Comparison of ENCODE assay signal across 39 cellular contexts in the genomic region with DNA sequence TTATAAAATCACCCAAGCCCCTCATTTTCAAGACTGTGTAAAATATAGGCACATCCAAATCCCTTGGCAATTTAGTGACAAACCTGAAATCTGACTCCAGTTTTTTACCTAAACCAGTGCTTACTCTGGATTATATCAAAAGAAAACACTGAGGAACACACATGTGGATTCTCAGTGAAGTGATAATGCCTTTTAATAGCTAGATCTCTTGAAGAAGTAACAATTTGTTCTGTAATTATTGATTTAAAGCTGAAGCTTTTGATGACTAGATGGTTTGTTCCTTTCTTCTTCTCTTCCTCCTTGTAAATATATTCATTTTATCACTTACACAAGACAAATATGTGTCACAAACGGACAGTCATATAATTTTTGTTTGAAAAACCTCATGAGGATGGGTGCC.
"Had no signal": no experiment of that assay in that cellular context is flagged by ENCODE, and none has a peak within 500 bp of the region (broad histone marks: within the 10 kb centered on the region; RNA-seq: fewer than 3 reads in every experiment).

No MANE protein-coding gene starts in this region.

- H3K36me3 ChIP-seq: adrenal gland, ascending aorta, brain microvascular endothelial cell, breast epithelium, cardiac muscle cell had no signal

- H3K27me3 ChIP-seq: adrenal gland, ascending aorta, body of pancreas, brain microvascular endothelial cell, breast epithelium, cardiac muscle cell had no signal

- H3K4me1 ChIP-seq: adrenal gland, ascending aorta, body of pancreas, breast epithelium had no signal

- H3K4me1 Mint-ChIP-seq: activated naive CD4-positive, alpha-beta T cell treated with anti-CD3 and anti-CD28 coated beads, Interleukin-2, amount 10 ng/mL, durations not matched to agents 7 days and 5 days; activated naive CD4-positive, alpha-beta T cell treated with anti-CD3 and anti-CD28 coated beads, Interleukin-2, amount 50 U/mL, for 24 hours; activated naive CD8-positive, alpha-beta T cell treated with anti-CD3 and anti-CD28 coated beads for 36 hours; activated naive CD8-positive, alpha-beta T cell treated with anti-CD3 and anti-CD28 coated beads, Interleukin-2, amount 10 ng/mL, durations not matched to agents 7 days and 5 days; activated naive CD8-positive, alpha-beta T cell treated with anti-CD3 and anti-CD28 coated beads, Interleukin-2, amount 50 U/mL, for 24 hours; activated T-helper 17 cell treated with anti-CD3 and anti-CD28 coated beads, Interleukin-2, amount 50 U/mL, for 72 hours; central memory CD8-positive, alpha-beta T cell had no signal

- H3K36me3 Mint-ChIP-seq: activated naive CD4-positive, alpha-beta T cell treated with anti-CD3 and anti-CD28 coated beads, Interleukin-2, amount 10 ng/mL, durations not matched to agents 7 days and 5 days; activated naive CD4-positive, alpha-beta T cell treated with anti-CD3 and anti-CD28 coated beads, Interleukin-2, amount 50 U/mL, for 24 hours; activated naive CD4-positive, alpha-beta T cell treated with anti-CD3 and anti-CD28 coated beads, Interleukin-2, amount 50 U/mL, for 72 hours; activated naive CD8-positive, alpha-beta T cell; activated naive CD8-positive, alpha-beta T cell treated with anti-CD3 and anti-CD28 coated beads for 36 hours; activated naive CD8-positive, alpha-beta T cell treated with anti-CD3 and anti-CD28 coated beads, Interleukin-2, amount 10 ng/mL, durations not matched to agents 7 days and 5 days; brain had no signal

- H3K27ac Mint-ChIP-seq: activated naive CD4-positive, alpha-beta T cell treated with anti-CD3 and anti-CD28 coated beads for 36 hours; activated naive CD4-positive, alpha-beta T cell treated with anti-CD3 and anti-CD28 coated beads, Interleukin-2, amount 10 ng/mL, durations not matched to agents 7 days and 5 days; activated naive CD4-positive, alpha-beta T cell treated with anti-CD3 and anti-CD28 coated beads, Interleukin-2, amount 50 U/mL, for 24 hours; activated naive CD4-positive, alpha-beta T cell treated with anti-CD3 and anti-CD28 coated beads, Interleukin-2, amount 50 U/mL, for 72 hours; activated naive CD8-positive, alpha-beta T cell; activated naive CD8-positive, alpha-beta T cell treated with anti-CD3 and anti-CD28 coated beads for 36 hours; activated naive CD8-positive, alpha-beta T cell treated with anti-CD3 and anti-CD28 coated beads, Interleukin-2, amount 10 ng/mL, durations not matched to agents 7 days and 5 days; activated naive CD8-positive, alpha-beta T cell treated with anti-CD3 and anti-CD28 coated beads, Interleukin-2, amount 50 U/mL, for 24 hours; activated T-cell treated with anti-CD3 and anti-CD28 coated beads, Interleukin-2, amount 50 U/mL, for 24 hours; activated T-cell treated with anti-CD3 and anti-CD28 coated beads, Interleukin-2, amount 50 U/mL, for 72 hours; activated T-helper 1 cell treated with anti-CD3 and anti-CD28 coated beads, Interleukin-12 subunit alpha, Interleukin-12 subunit beta, Interleukin-2, Interleukin-4 antibody, amounts not matched to agents 30 ng/mL and 10 ng/mL and 1 ng/mL, durations not matched to agents 14 hours and 24 hours and 36 hours; activated T-helper 17 cell treated with anti-CD3 and anti-CD28 coated beads, Interleukin-2, amount 50 U/mL, for 72 hours; activated T-helper 2 cell treated with anti-CD3 and anti-CD28 coated beads, Interferon-gamma antibody, Interleukin-2, Interleukin-4, amounts not matched to agents 10 μg/mL and 5 μg/mL and 100 μg/mL, durations not matched to agents 14 hours and 24 hours and 36 hours; brain had no signal

- FAIRE-seq: astrocyte, bronchial epithelial cell had no signal

- H3K9me3 ChIP-seq: adrenal gland, ascending aorta, body of pancreas, breast epithelium had no signal

- H3K27me3 Mint-ChIP-seq: activated naive CD4-positive, alpha-beta T cell treated with anti-CD3 and anti-CD28 coated beads, Interleukin-2, amount 10 ng/mL, durations not matched to agents 7 days and 5 days; activated naive CD4-positive, alpha-beta T cell treated with anti-CD3 and anti-CD28 coated beads, Interleukin-2, amount 50 U/mL, for 24 hours; activated naive CD8-positive, alpha-beta T cell treated with anti-CD3 and anti-CD28 coated beads for 36 hours; activated naive CD8-positive, alpha-beta T cell treated with anti-CD3 and anti-CD28 coated beads, Interleukin-2, amount 10 ng/mL, durations not matched to agents 7 days and 5 days; activated naive CD8-positive, alpha-beta T cell treated with anti-CD3 and anti-CD28 coated beads, Interleukin-2, amount 50 U/mL, for 24 hours; activated T-cell treated with anti-CD3 and anti-CD28 coated beads, Interleukin-2, amount 50 U/mL, for 24 hours; activated T-helper 17 cell treated with anti-CD3 and anti-CD28 coated beads, Interleukin-2, amount 50 U/mL, for 72 hours; central memory CD8-positive, alpha-beta T cell had no signal

- H3K9me3 Mint-ChIP-seq: activated naive CD4-positive, alpha-beta T cell treated with anti-CD3 and anti-CD28 coated beads for 36 hours; activated naive CD4-positive, alpha-beta T cell treated with anti-CD3 and anti-CD28 coated beads, Interleukin-2, amount 10 ng/mL, durations not matched to agents 7 days and 5 days; activated T-helper 1 cell treated with anti-CD3 and anti-CD28 coated beads, Interleukin-12 subunit alpha, Interleukin-12 subunit beta, Interleukin-2, Interleukin-4 antibody, amounts not matched to agents 30 ng/mL and 10 ng/mL and 1 ng/mL, durations not matched to agents 14 hours and 24 hours and 36 hours; brain had no signal

- H3K4me3 ChIP-seq: adrenal gland, ascending aorta, body of pancreas, breast epithelium, cardiac muscle cell had no signal

- H3K4me3 Mint-ChIP-seq: activated naive CD4-positive, alpha-beta T cell treated with anti-CD3 and anti-CD28 coated beads for 36 hours; activated naive CD4-positive, alpha-beta T cell treated with anti-CD3 and anti-CD28 coated beads, Interleukin-2, amount 10 ng/mL, durations not matched to agents 7 days and 5 days; activated naive CD4-positive, alpha-beta T cell treated with anti-CD3 and anti-CD28 coated beads, Interleukin-2, amount 50 U/mL, for 24 hours; activated naive CD8-positive, alpha-beta T cell; activated naive CD8-positive, alpha-beta T cell treated with anti-CD3 and anti-CD28 coated beads for 36 hours; activated naive CD8-positive, alpha-beta T cell treated with anti-CD3 and anti-CD28 coated beads, Interleukin-2, amount 10 ng/mL, durations not matched to agents 7 days and 5 days; activated naive CD8-positive, alpha-beta T cell treated with anti-CD3 and anti-CD28 coated beads, Interleukin-2, amount 50 U/mL, for 24 hours; activated T-cell treated with anti-CD3 and anti-CD28 coated beads, Interleukin-2, amount 50 U/mL, for 24 hours; activated T-cell treated with anti-CD3 and anti-CD28 coated beads, Interleukin-2, amount 50 U/mL, for 4 hours; activated T-cell treated with anti-CD3 and anti-CD28 coated beads, Interleukin-2, amount 50 U/mL, for 72 hours; activated T-helper 1 cell treated with anti-CD3 and anti-CD28 coated beads, Interleukin-12 subunit alpha, Interleukin-12 subunit beta, Interleukin-2, Interleukin-4 antibody, amounts not matched to agents 30 ng/mL and 10 ng/mL and 1 ng/mL, durations not matched to agents 14 hours and 24 hours and 36 hours; activated T-helper 17 cell treated with anti-CD3 and anti-CD28 coated beads, Interleukin-2, amount 50 U/mL, for 72 hours; brain; central memory CD8-positive, alpha-beta T cell had no signal

- H3K27ac ChIP-seq: adrenal gland, ascending aorta, body of pancreas, brain microvascular endothelial cell, breast epithelium, cardiac muscle cell had no signal

- ATAC-seq: activated naive CD4-positive, alpha-beta T cell treated with anti-CD3 and anti-CD28 coated beads, Interleukin-2, amount 50 U/mL, for 72 hours; activated naive CD8-positive, alpha-beta T cell treated with anti-CD3 and anti-CD28 coated beads, Interleukin-2, amount 50 U/mL, for 24 hours; activated T-cell treated with anti-CD3 and anti-CD28 coated beads, Interleukin-2, amount 50 U/mL, for 4 hours; activated T-cell treated with anti-CD3 and anti-CD28 coated beads, Interleukin-2, amount 50 U/mL, for 72 hours; activated T-helper 17 cell treated with anti-CD3 and anti-CD28 coated beads, Interleukin-2, amount 50 U/mL, for 72 hours; body of pancreas had no signal

- DNase-seq: activated effector memory CD4-positive, alpha-beta T cell treated with anti-CD3 and anti-CD28 coated beads, Interleukin-2, amount 50 U/mL, for 16 hours; activated effector memory CD4-positive, alpha-beta T cell treated with Interleukin-2 at 50 U/mL for 16 hours; activated gamma-delta T cell; activated gamma-delta T cell treated with Interleukin-2 at 50 U/mL for 16 hours; activated naive CD4-positive, alpha-beta T cell; activated naive CD4-positive, alpha-beta T cell treated with anti-CD3 and anti-CD28 coated beads for 36 hours; activated naive CD4-positive, alpha-beta T cell treated with anti-CD3 and anti-CD28 coated beads, Interleukin-2, amount 10 ng/mL, durations not matched to agents 7 days and 5 days; activated naive CD4-positive, alpha-beta T cell treated with anti-CD3 and anti-CD28 coated beads, Interleukin-2, amount 50 U/mL, for 16 hours; activated naive CD4-positive, alpha-beta T cell treated with Interleukin-2 at 50 U/mL for 16 hours; activated naive CD8-positive, alpha-beta T cell treated with anti-CD3 and anti-CD28 coated beads for 36 hours; activated naive CD8-positive, alpha-beta T cell treated with anti-CD3 and anti-CD28 coated beads, Interleukin-2, amount 10 ng/mL, durations not matched to agents 7 days and 5 days; activated naive CD8-positive, alpha-beta T cell treated with anti-CD3 and anti-CD28 coated beads, Interleukin-2, amount 50 U/mL, for 24 hours; activated T-cell treated with anti-CD3 and anti-CD28 coated beads, Interleukin-2, amount 50 U/mL, for 24 hours; activated T-cell treated with anti-CD3 and anti-CD28 coated beads, Interleukin-2, amount 50 U/mL, for 4 hours; activated T-cell treated with anti-CD3 and anti-CD28 coated beads, Interleukin-2, amount 50 U/mL, for 48 hours; activated T-cell treated with anti-CD3 and anti-CD28 coated beads, Interleukin-2, amount 50 U/mL, for 72 hours; adrenal gland; amniotic stem cell; amygdala; anterior cingulate cortex; aorta; body of pancreas; brain microvascular endothelial cell; caudate nucleus; central memory CD4-positive, alpha-beta T cell; cerebellar nuclear complex had no signal
